ENCODE assay signal across 17 cellular contexts in genomic region chr6:19972221-19972620, GRCh38.
DNase-seq lines count a peak whose midpoint lies in the region; ATAC-seq and TF ChIP-seq lines count a peak whose summit lies in the region.
"Had no signal": no experiment of that assay in that cellular context is flagged by ENCODE, and none has a peak within 500 bp of the region (broad histone marks: within the 10 kb centered on the region; RNA-seq: fewer than 3 reads in every experiment).

No MANE protein-coding gene starts in this region.

- H4K20me1 ChIP-seq in osteoblast (ENCODE audit: insufficient read depth, low read length): no peaks in the 10 kb centered on the region
- H4K20me1 ChIP-seq: BLaER1 treated with 17β-estradiol and CSF1 and Interleukin-3, amounts not matched to agents 10 nM and 100 nM had no signal

- no peak overlapping the region for H3K4me3 Mint-ChIP-seq in activated CD4-positive, alpha-beta T cell treated with anti-CD3 and anti-CD28 coated beads, Interleukin-2, amount 10 ng/mL, durations not matched to agents 24 days and 14 days
- H3K4me3 Mint-ChIP-seq in activated CD4-positive, alpha-beta T cell treated with anti-CD3 and anti-CD28 coated beads, Interleukin-2, amount 10 ng/mL, durations not matched to agents 7 days and 5 days: no peak overlapping the region
- H3K4me3 Mint-ChIP-seq in activated CD8-positive, alpha-beta memory T cell treated with anti-CD3 and anti-CD28 coated beads, Interleukin-2, amount 10 ng/mL, durations not matched to agents 7 days and 5 days: no peak overlapping the region
- H3K4me3 Mint-ChIP-seq: B cell; CD4-positive, alpha-beta T cell; CD8-positive, alpha-beta T cell had no signal

- H3K27me3 ChIP-seq in osteoblast (ENCODE audit: insufficient read depth, low read length) (no peaks in the 10 kb centered on the region), right cardiac atrium (ENCODE audit: control insufficient read depth, insufficient read depth) (no peaks in the 10 kb centered on the region)
- H3K27me3 ChIP-seq: BLaER1 treated with 17β-estradiol and CSF1 and Interleukin-3, amounts not matched to agents 10 nM and 100 nM had no signal

- no peaks in the 10 kb centered on the region for H3K36me3 Mint-ChIP-seq in activated CD4-positive, alpha-beta T cell treated with anti-CD3 and anti-CD28 coated beads, Interleukin-2, amount 10 ng/mL, durations not matched to agents 24 days and 14 days (ENCODE audit: low read depth)
- H3K36me3 Mint-ChIP-seq in activated CD4-positive, alpha-beta T cell treated with anti-CD3 and anti-CD28 coated beads, Interleukin-2, amount 10 ng/mL, durations not matched to agents 7 days and 5 days (ENCODE audit: low read depth): no peaks in the 10 kb centered on the region
- no peaks in the 10 kb centered on the region for H3K36me3 Mint-ChIP-seq in activated CD8-positive, alpha-beta memory T cell treated with anti-CD3 and anti-CD28 coated beads, Interleukin-2, amount 10 ng/mL, durations not matched to agents 7 days and 5 days
- H3K36me3 Mint-ChIP-seq: CD8-positive, alpha-beta T cell had no signal

- no peak overlapping the region for H2AFZ ChIP-seq in osteoblast (ENCODE audit: low read length)

- ATAC-seq in right cardiac atrium: no peak
- ATAC-seq in activated CD8-positive, alpha-beta memory T cell treated with anti-CD3 and anti-CD28 coated beads, Interleukin-2, amount 10 ng/mL, durations not matched to agents 7 days and 5 days: no peak
- ATAC-seq: A549; CD8-positive, alpha-beta T cell had no signal

- H3K4me1 Mint-ChIP-seq in activated CD4-positive, alpha-beta T cell treated with anti-CD3 and anti-CD28 coated beads, Interleukin-2, amount 10 ng/mL, durations not matched to agents 24 days and 14 days: no peaks in the 10 kb centered on the region
- H3K4me1 Mint-ChIP-seq in activated CD4-positive, alpha-beta T cell treated with anti-CD3 and anti-CD28 coated beads, Interleukin-2, amount 10 ng/mL, durations not matched to agents 7 days and 5 days: no peaks in the 10 kb centered on the region
- H3K4me1 Mint-ChIP-seq in activated CD8-positive, alpha-beta memory T cell treated with anti-CD3 and anti-CD28 coated beads, Interleukin-2, amount 10 ng/mL, durations not matched to agents 7 days and 5 days: no peaks in the 10 kb centered on the region
- H3K4me1 Mint-ChIP-seq: B cell had no signal

- H3K27ac ChIP-seq in osteoblast (ENCODE audit: low read depth, low read length) (no peak overlapping the region), right cardiac atrium (ENCODE audit: low read length) (no peak overlapping the region)
- H3K27ac ChIP-seq: 22Rv1; A549; BLaER1 treated with 17β-estradiol and CSF1 and Interleukin-3, amounts not matched to agents 10 nM and 100 nM; C4-2B had no signal

- no peak overlapping the region for H3K4me2 ChIP-seq in osteoblast (ENCODE audit: insufficient read depth, low read length)
- H3K4me2 ChIP-seq: A549; BLaER1 treated with 17β-estradiol and CSF1 and Interleukin-3, amounts not matched to agents 10 nM and 100 nM had no signal

- no peaks in the 10 kb centered on the region for H3K79me2 ChIP-seq in osteoblast (ENCODE audit: insufficient read depth, low read length)

- H3K27me3 Mint-ChIP-seq in activated CD4-positive, alpha-beta T cell treated with anti-CD3 and anti-CD28 coated beads, Interleukin-2, amount 10 ng/mL, durations not matched to agents 24 days and 14 days: no peaks in the 10 kb centered on the region
- H3K27me3 Mint-ChIP-seq in activated CD4-positive, alpha-beta T cell treated with anti-CD3 and anti-CD28 coated beads, Interleukin-2, amount 10 ng/mL, durations not matched to agents 7 days and 5 days: no peaks in the 10 kb centered on the region
- H3K27me3 Mint-ChIP-seq in activated CD8-positive, alpha-beta memory T cell treated with anti-CD3 and anti-CD28 coated beads, Interleukin-2, amount 10 ng/mL, durations not matched to agents 7 days and 5 days: no peaks in the 10 kb centered on the region
- H3K27me3 Mint-ChIP-seq: B cell had no signal

- WGBS in right cardiac atrium: 61% methylated on average over 1 of the region's 1 CpG

- peaks cover 3% of the 10 kb centered on the region for H3K9me3 ChIP-seq in osteoblast (ENCODE audit: low read depth, low read length)
- no peaks in the 10 kb centered on the region for H3K9me3 ChIP-seq in right cardiac atrium (ENCODE audit: control insufficient read depth, low read length)
- H3K9me3 ChIP-seq: A549; BLaER1 treated with 17β-estradiol and CSF1 and Interleukin-3, amounts not matched to agents 10 nM and 100 nM; Caco-2 had no signal

- DNase-seq in activated CD4-positive, alpha-beta T cell treated with anti-CD3 and anti-CD28 coated beads, Interleukin-2, amount 10 ng/mL, durations not matched to agents 24 days and 14 days: peak; percentile 22
- no peak for DNase-seq in activated CD4-positive, alpha-beta T cell treated with anti-CD3 and anti-CD28 coated beads, Interleukin-2, amount 10 ng/mL, durations not matched to agents 7 days and 5 days
- peak; percentile 57 for DNase-seq in osteoblast (ENCODE audit: insufficient read length, low spot score, missing footprints)
- no peak for DNase-seq in right cardiac atrium
- no peak for DNase-seq in activated CD8-positive, alpha-beta memory T cell treated with anti-CD3 and anti-CD28 coated beads, Interleukin-2, amount 10 ng/mL, durations not matched to agents 7 days and 5 days
- DNase-seq: AML-193; Caco-2; Calu3; CD4-positive, alpha-beta T cell; CD8-positive, alpha-beta T cell; DMS79 treated with DMSO at 0.1 percent for 48 hours; GF-D8 had no signal

- intact Hi-C loops in activated CD4-positive, alpha-beta T cell treated with anti-CD3 and anti-CD28 coated beads, Interleukin-2, amount 10 ng/mL, durations not matched to agents 24 days and 14 days (cut with micrococcal nuclease): no loop called here
- intact Hi-C loops in right cardiac atrium (cut with DNase I): no loop called here

- CTCF ChIA-PET in activated CD4-positive, alpha-beta T cell treated with anti-CD3 and anti-CD28 coated beads, Interleukin-2, amount 10 ng/mL, durations not matched to agents 7 days and 5 days (lab: Charles Lee): no interaction called here
- CTCF ChIA-PET in activated CD8-positive, alpha-beta memory T cell treated with anti-CD3 and anti-CD28 coated beads, Interleukin-2, amount 10 ng/mL, durations not matched to agents 7 days and 5 days (lab: Charles Lee): no interaction called here

- no peaks in the 10 kb centered on the region for H3K4me1 ChIP-seq in osteoblast (ENCODE audit: insufficient read depth, low read length)
- no peaks in the 10 kb centered on the region for H3K4me1 ChIP-seq in right cardiac atrium (ENCODE audit: control insufficient read depth, insufficient read depth, low read length)
- H3K4me1 ChIP-seq: A549; BLaER1 treated with 17β-estradiol and CSF1 and Interleukin-3, amounts not matched to agents 10 nM and 100 nM; Caco-2 had no signal

- no peaks in the 10 kb centered on the region for H3K9me3 Mint-ChIP-seq in activated CD4-positive, alpha-beta T cell treated with anti-CD3 and anti-CD28 coated beads, Interleukin-2, amount 10 ng/mL, durations not matched to agents 24 days and 14 days
- H3K9me3 Mint-ChIP-seq in activated CD4-positive, alpha-beta T cell treated with anti-CD3 and anti-CD28 coated beads, Interleukin-2, amount 10 ng/mL, durations not matched to agents 7 days and 5 days: peaks cover 6% of the 10 kb centered on the region
- H3K9me3 Mint-ChIP-seq in activated CD8-positive, alpha-beta memory T cell treated with anti-CD3 and anti-CD28 coated beads, Interleukin-2, amount 10 ng/mL, durations not matched to agents 7 days and 5 days (ENCODE audit: low read depth): no peaks in the 10 kb centered on the region
- H3K9me3 Mint-ChIP-seq: CD4-positive, alpha-beta T cell; CD8-positive, alpha-beta T cell had no signal

- no peaks in the 10 kb centered on the region for H3K36me3 ChIP-seq in osteoblast (ENCODE audit: insufficient read depth, low read length)
- H3K36me3 ChIP-seq: BLaER1 treated with 17β-estradiol and CSF1 and Interleukin-3, amounts not matched to agents 10 nM and 100 nM had no signal

- POLR2A ChIA-PET in activated CD4-positive, alpha-beta T cell treated with anti-CD3 and anti-CD28 coated beads, Interleukin-2, amount 10 ng/mL, durations not matched to agents 7 days and 5 days (lab: Charles Lee): no interaction called here

- H3K4me3 ChIP-seq in osteoblast (ENCODE audit: insufficient read depth, low read length) (no peak overlapping the region), right cardiac atrium (ENCODE audit: low read length) (no peak overlapping the region)
- H3K4me3 ChIP-seq: A549; BLaER1 treated with 17β-estradiol and CSF1 and Interleukin-3, amounts not matched to agents 10 nM and 100 nM had no signal

- no peak overlapping the region for H3K27ac Mint-ChIP-seq in activated CD4-positive, alpha-beta T cell treated with anti-CD3 and anti-CD28 coated beads, Interleukin-2, amount 10 ng/mL, durations not matched to agents 24 days and 14 days
- H3K27ac Mint-ChIP-seq in activated CD4-positive, alpha-beta T cell treated with anti-CD3 and anti-CD28 coated beads, Interleukin-2, amount 10 ng/mL, durations not matched to agents 7 days and 5 days: no peak overlapping the region
- no peak overlapping the region for H3K27ac Mint-ChIP-seq in activated CD8-positive, alpha-beta memory T cell treated with anti-CD3 and anti-CD28 coated beads, Interleukin-2, amount 10 ng/mL, durations not matched to agents 7 days and 5 days
- H3K27ac Mint-ChIP-seq: B cell; CD4-positive, alpha-beta T cell; CD8-positive, alpha-beta T cell had no signal

- no peak for TF ChIP-seq CTCF in osteoblast (IDR thresholded peaks at IDR 0.05; ENCODE audit: extremely low read depth, low read depth, low read length)

Comparison
In these comparisons a context has a peak if more than half of its experiments do, and no peak if none do; other contexts are left out.
1. DNase-seq: peak in activated CD4-positive, alpha-beta T cell treated with anti-CD3 and anti-CD28 coated beads, Interleukin-2, amount 10 ng/mL, durations not matched to agents 24 days and 14 days (single experiment) and osteoblast (single experiment); none in activated CD4-positive, alpha-beta T cell treated with anti-CD3 and anti-CD28 coated beads, Interleukin-2, amount 10 ng/mL, durations not matched to agents 7 days and 5 days (single experiment), right cardiac atrium (0 of 3) and activated CD8-positive, alpha-beta memory T cell treated with anti-CD3 and anti-CD28 coated beads, Interleukin-2, amount 10 ng/mL, durations not matched to agents 7 days and 5 days (single experiment).